Comparison of ENCODE assay signal across 9 cellular contexts in the genomic region with DNA sequence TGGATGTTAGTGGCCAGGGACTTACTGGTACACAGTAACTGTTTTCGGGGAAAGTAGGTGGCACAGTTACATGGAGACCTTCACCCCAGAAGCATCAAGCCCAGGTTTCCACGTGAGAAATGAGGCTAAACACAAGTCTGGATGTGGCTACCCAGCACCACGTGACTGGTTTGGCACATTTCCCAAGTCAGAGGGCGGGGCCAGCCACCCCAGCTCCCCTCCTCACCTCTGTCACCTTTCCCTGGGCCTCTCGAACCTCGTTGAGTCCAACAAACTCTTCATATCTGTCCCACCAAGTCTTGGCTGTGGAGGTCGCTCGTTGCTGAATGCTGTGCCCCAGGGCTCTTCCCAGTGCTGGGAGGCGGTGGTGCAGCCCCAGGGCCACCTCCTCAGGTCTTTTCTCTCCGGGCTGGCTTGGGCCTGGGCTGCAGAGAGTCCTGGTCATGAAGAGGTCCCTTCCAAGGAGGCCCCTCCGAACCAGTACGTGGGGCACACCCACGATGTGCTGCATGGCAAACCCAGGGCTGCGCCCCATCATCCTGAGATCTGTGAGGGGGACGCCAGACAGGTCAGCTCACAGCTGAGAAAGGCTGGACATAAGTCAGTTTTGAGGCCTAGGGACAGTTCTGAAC. TPM values are rescaled to one million over a fixed set of nuclear protein-coding genes. Genes with fewer than 3 reads are reported as not detected.
A peak's percentile ranks its signal among the peaks of the same experiment; 100 is the strongest.
DNase-seq lines count a peak whose midpoint lies in the region; ATAC-seq and TF ChIP-seq lines count a peak whose summit lies in the region.
"Had no signal": no experiment of that assay in that cellular context is flagged by ENCODE, and none has a peak within 500 bp of the region (broad histone marks: within the 10 kb centered on the region; RNA-seq: fewer than 3 reads in every experiment).

No MANE protein-coding gene starts in this region.

- TF ChIP-seq POLR2A in vagina (IDR thresholded peaks at IDR 0.05), result no peak

- ATAC-seq in Right ventricle myocardium inferior (no peak), mucosa of descending colon (no peak), GM19351 (IDR thresholded peaks at IDR 0.05; ENCODE audit: unreplicated experiment) (no peak), GM19452 (IDR thresholded peaks at IDR 0.05; ENCODE audit: unreplicated experiment) (no peak)

- DNase-seq in right atrium auricular region (ENCODE audit: low spot score) (no peak), Right ventricle myocardium inferior (ENCODE audit: missing footprints) (no peak), mucosa of descending colon (peak; percentile 56 to 71 (median 62)), vagina (ENCODE audit: extremely low spot score in 2 of 2) (no peak)
- DNase-seq: activated CD4-positive, alpha-beta T cell treated with anti-CD3 and anti-CD28 coated beads for 1 hour; endodermal cell; NCI-H526 had no signal

- no peaks in the 10 kb centered on the region for H3K36me3 ChIP-seq in right atrium auricular region
- no peaks in the 10 kb centered on the region for H3K36me3 ChIP-seq in mucosa of descending colon (ENCODE audit: low read depth)
- H3K36me3 ChIP-seq in vagina, result no peaks in the 10 kb centered on the region

- H3K4me1 ChIP-seq in right atrium auricular region (peaks cover 0 to 33% of the 10 kb centered on the region in 2 donors), mucosa of descending colon (ENCODE audit: low read depth) (peaks cover 41% of the 10 kb centered on the region), vagina (peaks cover 68% of the 10 kb centered on the region)

- H3K4me3 ChIP-seq in right atrium auricular region (no peak overlapping the region), mucosa of descending colon (no peak overlapping the region), vagina (no peak overlapping the region)

- intact Hi-C loops in Right ventricle myocardium inferior (cut with DNase I), result no loop called here
- intact Hi-C loops in mucosa of descending colon (cut with DNase I, micrococcal nuclease), result loop anchor here (5.0 kb wide), 2 partner anchors 32 to 162 kb away; no protein-coding TSS in a partner anchor
- intact Hi-C loops in vagina (cut with DNase I), result loop anchor here (5.0 to 10.0 kb wide), 2 partner anchors 32 to 160 kb away; no protein-coding TSS in a partner anchor

- no peak for TF ChIP-seq CTCF in right atrium auricular region (IDR thresholded peaks at IDR 0.05)
- TF ChIP-seq CTCF in mucosa of descending colon (IDR thresholded peaks at IDR 0.05), result no peak
- no peak for TF ChIP-seq CTCF in vagina (IDR thresholded peaks at IDR 0.05)

- H3K9me3 ChIP-seq in right atrium auricular region, result no peaks in the 10 kb centered on the region
- no peaks in the 10 kb centered on the region for H3K9me3 ChIP-seq in mucosa of descending colon
- H3K9me3 ChIP-seq in vagina, result no peaks in the 10 kb centered on the region

- H3K27me3 ChIP-seq in right atrium auricular region, result no peaks in the 10 kb centered on the region
- no peaks in the 10 kb centered on the region for H3K27me3 ChIP-seq in vagina

- H3K27ac ChIP-seq in right atrium auricular region (peak overlapping the region; percentile 19 to 25), vagina (peak overlapping the region; percentile 85)

RNA-seq across cellular contexts. Expression of gene PLXNB1, which starts 4.8 kb away (rescaled TPM):
- total RNA-seq in right atrium auricular region, result 10 to 100 TPM; 69.4 to 73.0 TPM
- 45.4 TPM for total RNA-seq in Right ventricle myocardium inferior
- total RNA-seq in mucosa of descending colon, result 100 to 1,000 TPM in 2 of 3 donors, 10 to 100 TPM in 1; 98.1 to 136 (median 127) TPM
- 257 TPM for total RNA-seq in vagina

RNA-seq across cellular contexts. Expression of gene CCDC51, which starts 5.2 kb away (rescaled TPM):
- total RNA-seq in right atrium auricular region (1 to 10 TPM; 8.4 to 9.2 TPM), Right ventricle myocardium inferior (13.3 TPM), mucosa of descending colon (10 to 100 TPM; 13.0 to 15.3 (median 14.8) TPM), vagina (11.5 TPM)

RNA-seq across cellular contexts. Expression of gene TMA7, which starts 5.3 kb away (rescaled TPM):
- total RNA-seq in right atrium auricular region (100 to 1,000 TPM; 194 to 286 TPM), Right ventricle myocardium inferior (251 TPM), mucosa of descending colon (100 to 1,000 TPM; 130 to 193 (median 153) TPM), vagina (251 TPM)

RNA-seq across cellular contexts. Expression of gene ATRIP, which starts 11.8 kb away (rescaled TPM):
- total RNA-seq in right atrium auricular region (1 to 10 TPM; 2.0 to 3.1 TPM), Right ventricle myocardium inferior (3.2 TPM), mucosa of descending colon (1 to 10 TPM; 4.5 to 7.2 (median 6.2) TPM), vagina (13.8 TPM)

Comparison
In these comparisons a context has a peak if more than half of its experiments do, and no peak if none do; other contexts are left out.
1. DNase-seq: peak in mucosa of descending colon (3 of 3); none in right atrium auricular region (single experiment), Right ventricle myocardium inferior (single experiment) and vagina (0 of 2).